Comparison of ENCODE assay signal across 8 cellular contexts in the genomic region with DNA sequence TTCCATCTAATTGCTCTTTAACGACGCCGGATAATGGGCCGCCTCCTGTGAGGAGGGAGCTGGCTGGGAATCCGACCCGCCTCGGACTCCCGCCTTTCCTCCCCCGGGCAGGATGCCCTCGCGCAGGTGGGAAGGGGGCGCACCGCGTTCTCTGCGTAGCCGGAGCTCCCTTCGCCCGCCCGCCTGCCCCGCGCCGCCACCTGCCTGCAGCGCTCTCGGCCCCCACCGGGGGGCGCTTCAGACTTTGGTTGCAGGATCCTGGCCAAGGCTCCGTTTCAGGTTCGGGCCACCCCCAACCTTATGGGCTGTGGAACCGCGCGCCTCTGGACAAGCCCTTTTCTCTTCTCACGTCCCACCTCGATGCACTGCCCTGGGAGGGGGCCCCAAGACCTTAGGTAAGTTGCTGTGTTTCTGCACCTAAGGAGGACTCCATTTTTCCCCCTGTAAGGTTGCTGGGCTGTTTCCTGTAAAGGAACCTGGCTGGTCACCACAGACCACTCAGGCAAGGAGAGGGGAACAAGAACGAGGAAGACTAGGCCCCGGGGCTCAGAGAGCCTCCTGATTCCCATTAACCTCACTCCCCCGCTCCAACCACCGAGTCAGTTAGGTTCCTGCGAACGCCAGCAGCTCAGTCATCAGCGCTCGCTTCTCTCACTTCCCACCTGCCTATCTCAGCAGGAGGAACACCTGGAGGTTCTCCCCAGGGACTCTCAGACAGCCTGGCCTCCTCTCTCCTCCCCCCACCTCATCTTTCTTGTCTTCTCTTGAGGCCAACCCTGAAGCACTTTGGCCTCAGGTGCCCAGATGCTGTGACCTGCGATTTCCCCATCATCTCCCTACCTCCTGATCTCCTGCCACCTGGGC. TPM values are rescaled to one million over a fixed set of nuclear protein-coding genes. Genes with fewer than 3 reads are reported as not detected.
DNase-seq lines count a peak whose midpoint lies in the region; ATAC-seq and TF ChIP-seq lines count a peak whose summit lies in the region.

No MANE protein-coding gene starts in this region.

- DNase-seq in ELR (ENCODE audit: low read depth) (peak; percentile 67), NOMO-1 treated with DMSO at 0.1 percent for 48 hours (lab: John Stamatoyannopoulos, UW; ENCODE audit: unreplicated experiment) (peak; percentile 35), fibroblast of lung (ENCODE audit: low read depth in 2 of 2) (peak; percentile 30 to 42), neural progenitor cell (ENCODE audit: low spot score) (peak; percentile 86), uterus (no peak), T1000 (lab: John Stamatoyannopoulos, UW) (no peak)
- DNase-seq in activated T-cell treated with anti-CD3 and anti-CD28 coated beads, Interleukin-2, amount 50 U/mL, for 24 hours = peak; percentile 87

- H2AFZ ChIP-seq in fibroblast of lung (ENCODE audit: low read length) (no peak overlapping the region), neural progenitor cell (replicated peaks) (no peak overlapping the region)

- H3K9me3 ChIP-seq in fibroblast of lung (ENCODE audit: control insufficient read depth, insufficient read depth, low read depth, low read length) (no peaks in the 10 kb centered on the region), neural progenitor cell (ENCODE audit: low read depth) (no peaks in the 10 kb centered on the region), uterus (no peaks in the 10 kb centered on the region)

- no peaks in the 10 kb centered on the region for H3K36me3 Mint-ChIP-seq in activated T-cell treated with anti-CD3 and anti-CD28 coated beads, Interleukin-2, amount 50 U/mL, for 24 hours (ENCODE audit: low read depth)
- H3K36me3 Mint-ChIP-seq in neural progenitor cell = peaks cover 7% of the 10 kb centered on the region

- no peak for TF ChIP-seq POLR2A in uterus (IDR thresholded peaks at IDR 0.05)

- H3K9me3 Mint-ChIP-seq in activated T-cell treated with anti-CD3 and anti-CD28 coated beads, Interleukin-2, amount 50 U/mL, for 24 hours = no peaks in the 10 kb centered on the region
- H3K9me3 Mint-ChIP-seq in neural progenitor cell = no peaks in the 10 kb centered on the region

- H4K20me1 ChIP-seq in fibroblast of lung (ENCODE audit: control insufficient read depth, extremely low read depth, insufficient read depth, low read length) = no peaks in the 10 kb centered on the region
- peaks cover 87% of the 10 kb centered on the region for H4K20me1 ChIP-seq in neural progenitor cell (ENCODE audit: low read depth)

- H3K4me1 Mint-ChIP-seq in activated T-cell treated with anti-CD3 and anti-CD28 coated beads, Interleukin-2, amount 50 U/mL, for 24 hours (ENCODE audit: low read depth) = peaks cover 9% of the 10 kb centered on the region
- peaks cover 31% of the 10 kb centered on the region for H3K4me1 Mint-ChIP-seq in neural progenitor cell

- H3K4me3 Mint-ChIP-seq in activated T-cell treated with anti-CD3 and anti-CD28 coated beads, Interleukin-2, amount 50 U/mL, for 24 hours = no peak overlapping the region
- peak overlapping the region; percentile 64 for H3K4me3 Mint-ChIP-seq in neural progenitor cell

- peak; percentile 72 to 83 for TF ChIP-seq CTCF in fibroblast of lung (conservative IDR thresholded peaks at IDR 0.05 in 1 of 2, IDR thresholded peaks at IDR 0.05 in 1 of 2; ENCODE audit: low read depth in 1 of 2, low read length in 2 of 2)
- peak; percentile 92 for TF ChIP-seq CTCF in neural progenitor cell (IDR thresholded peaks at IDR 0.05)
- peak; percentile 50 to 72 (median 64) for TF ChIP-seq CTCF in uterus (IDR thresholded peaks at IDR 0.05)

- ATAC-seq in HG03103 (IDR thresholded peaks at IDR 0.05; ENCODE audit: low read depth, unreplicated experiment) = peak; percentile 56

- H3K27ac ChIP-seq in fibroblast of lung (ENCODE audit: insufficient read depth, low read length) = no peak overlapping the region
- H3K27ac ChIP-seq in neural progenitor cell = no peak overlapping the region
- H3K27ac ChIP-seq in uterus = no peak overlapping the region

- H3F3A ChIP-seq in neural progenitor cell (ENCODE audit: low read depth) = peaks cover 23% of the 10 kb centered on the region

- H3K4me1 ChIP-seq in fibroblast of lung (ENCODE audit: control insufficient read depth, extremely low read depth, insufficient read depth, low read length) (peaks cover 22% of the 10 kb centered on the region), neural progenitor cell (peaks cover 20% of the 10 kb centered on the region), uterus (peaks cover 0 to 5% of the 10 kb centered on the region in 2 donors)

- H3K36me3 ChIP-seq in fibroblast of lung (ENCODE audit: control insufficient read depth, insufficient read depth, low read length) = no peaks in the 10 kb centered on the region
- H3K36me3 ChIP-seq in neural progenitor cell = no peaks in the 10 kb centered on the region
- no peaks in the 10 kb centered on the region for H3K36me3 ChIP-seq in uterus

- H3K4me3 ChIP-seq in fibroblast of lung (replicated peaks in 1 of 4; ENCODE audit: control extremely low read depth in 1 of 4, insufficient read depth in 1 of 4, low read depth in 3 of 4, low read length in 4 of 4) = peak overlapping the region in 3 of 4 experiments; percentile 9 to 37 (median 30)
- peak overlapping the region; percentile 11 for H3K4me3 ChIP-seq in neural progenitor cell
- H3K4me3 ChIP-seq in uterus = no peak overlapping the region

- peaks cover 23% of the 10 kb centered on the region for H3K27me3 ChIP-seq in fibroblast of lung (ENCODE audit: control insufficient read depth, insufficient read depth, low read length)
- H3K27me3 ChIP-seq in neural progenitor cell = peaks cover 72% of the 10 kb centered on the region
- peaks cover 18 to 44% of the 10 kb centered on the region in 2 donors for H3K27me3 ChIP-seq in uterus

- H3K27ac Mint-ChIP-seq in activated T-cell treated with anti-CD3 and anti-CD28 coated beads, Interleukin-2, amount 50 U/mL, for 24 hours = no peak overlapping the region
- no peak overlapping the region for H3K27ac Mint-ChIP-seq in neural progenitor cell

- H3K4me2 ChIP-seq in fibroblast of lung (ENCODE audit: extremely low read depth, insufficient read depth, low read length) (peak overlapping the region; percentile 82), neural progenitor cell (peak overlapping the region; percentile 59)

- intact Hi-C loops in uterus (cut with DNase I; ENCODE audit: low total_unique reads) = no loop called here

- H3K79me2 ChIP-seq in fibroblast of lung (ENCODE audit: control insufficient read depth, insufficient read depth, low read length) = no peaks in the 10 kb centered on the region
- H3K79me2 ChIP-seq in neural progenitor cell (ENCODE audit: low read depth) = no peaks in the 10 kb centered on the region

- no peak overlapping the region for H3K9ac ChIP-seq in fibroblast of lung (ENCODE audit: insufficient read depth, low read length)
- H3K9ac ChIP-seq in neural progenitor cell = no peak overlapping the region

- peaks cover 51% of the 10 kb centered on the region for H3K27me3 Mint-ChIP-seq in activated T-cell treated with anti-CD3 and anti-CD28 coated beads, Interleukin-2, amount 50 U/mL, for 24 hours
- H3K27me3 Mint-ChIP-seq in neural progenitor cell (ENCODE audit: insufficient read depth, low read depth) = peaks cover 55% of the 10 kb centered on the region

RNA-seq across cellular contexts. Expression of a gene that starts 11.4 kb away (rescaled TPM):
- total RNA-seq in fibroblast of lung = 14.4 and 19.8 TPM in 2 replicates
- 4.6 and 15.3 TPM in 2 replicates for polyA plus RNA-seq in fibroblast of lung
- 6.7 and 26.3 TPM in 2 replicates for polyA plus RNA-seq in fibroblast of lung (2012)
- 17.1 and 35.7 TPM in 2 replicates for polyA minus RNA-seq in fibroblast of lung (ENCODE audit: low replicate concordance)
- 0.77 and 1.8 TPM in 2 replicates for total RNA-seq in neural progenitor cell (ENCODE audit: low replicate concordance)
- 10 to 100 TPM in 1 of 4 donors, 1 to 10 TPM in 1, under 1 TPM in 1, not detected in 1; 0.26 to 34.6 (median 6.3) TPM for total RNA-seq in uterus

RNA-seq across cellular contexts. Expression of a gene that starts 19.4 kb away (rescaled TPM):
- total RNA-seq in fibroblast of lung = 39.3 and 55.0 TPM in 2 replicates
- polyA plus RNA-seq in fibroblast of lung = 79.3 and 90.9 TPM in 2 replicates
- 48.7 and 51.3 TPM in 2 replicates for polyA plus RNA-seq in fibroblast of lung (2012)
- polyA minus RNA-seq in fibroblast of lung (ENCODE audit: low replicate concordance) = 125 and 157 TPM in 2 replicates
- total RNA-seq in neural progenitor cell (ENCODE audit: low replicate concordance) = 0.09 TPM in 1 of 2 replicates, not detected in the other
- total RNA-seq in uterus = 100 to 1,000 TPM in 1 of 4 donors, 10 to 100 TPM in 3; 34.6 to 161 (median 58.1) TPM

RNA-seq across cellular contexts. Expression of a gene that starts 19.5 kb away (rescaled TPM):
- total RNA-seq in fibroblast of lung (1.3 TPM in 2 replicates), neural progenitor cell (ENCODE audit: low replicate concordance) (0.25 TPM in 1 of 2 replicates, not detected in the other), uterus (1 to 10 TPM in 1 of 4 donors, under 1 TPM in 2, not detected in 1; under 0.01 to 1.3 (median 0.61) TPM)
- polyA plus RNA-seq in fibroblast of lung = 0.42 and 0.50 TPM in 2 replicates
- 1.0 and 1.4 TPM in 2 replicates for polyA plus RNA-seq in fibroblast of lung (2012)
- polyA minus RNA-seq in fibroblast of lung (ENCODE audit: low replicate concordance) = 0.08 TPM in 1 of 2 replicates, not detected in the other

RNA-seq across cellular contexts. Expression of a gene that starts 50.8 kb away (rescaled TPM):
- 120 and 129 TPM in 2 replicates for total RNA-seq in fibroblast of lung
- 33.2 and 34.7 TPM in 2 replicates for polyA plus RNA-seq in fibroblast of lung
- polyA plus RNA-seq in fibroblast of lung (2012) = 71.7 and 81.3 TPM in 2 replicates
- polyA minus RNA-seq in fibroblast of lung (ENCODE audit: low replicate concordance) = 51.1 and 59.0 TPM in 2 replicates
- total RNA-seq in neural progenitor cell (ENCODE audit: low replicate concordance) = 34.7 and 111 TPM in 2 replicates
- 100 to 1,000 TPM in 2 of 4 donors, 10 to 100 TPM in 2; 51.5 to 123 (median 85.2) TPM for total RNA-seq in uterus

Comparison
In these comparisons a context has a peak if more than half of its experiments do, and no peak if none do; other contexts are left out.
1. DNase-seq: peak in ELR (single experiment), NOMO-1 treated with DMSO at 0.1 percent for 48 hours (single experiment), activated T-cell treated with anti-CD3 and anti-CD28 coated beads, Interleukin-2, amount 50 U/mL, for 24 hours (single experiment), fibroblast of lung (2 of 2) and neural progenitor cell (single experiment); none in uterus (0 of 2) and T1000 (single experiment).
2. H3K4me3 ChIP-seq: peak in fibroblast of lung (3 of 4) and neural progenitor cell (single experiment); none in uterus (0 of 2).
3. RNA of a gene that starts 19.4 kb away (total RNA-seq): 34.6 to 161 TPM in uterus and 39.3 to 55.0 TPM in fibroblast of lung; 0.09 TPM in neural progenitor cell; every median in the first group is over 10 times any median in the second.
4. Peak in every context shown above with its lines, with median percentiles within 50 percentile points of each other: CTCF ChIP-seq.